16 cellular contexts compared by ENCODE assay signal in genomic region chrX:135328421-135329005, GRCh38. TPM values are rescaled to one million over a fixed set of nuclear protein-coding genes. Genes with fewer than 3 reads are reported as not detected.
DNase-seq lines count a peak whose midpoint lies in the region; ATAC-seq and TF ChIP-seq lines count a peak whose summit lies in the region.
"Had no signal": no experiment of that assay in that cellular context is flagged by ENCODE, and none has a peak within 500 bp of the region (broad histone marks: within the 10 kb centered on the region; RNA-seq: fewer than 3 reads in every experiment).

No MANE protein-coding gene starts in this region.

- no peak overlapping the region for H3K4ac ChIP-seq in IMR-90 (ENCODE audit: low read depth, low read length)

- CTCF ChIA-PET in IMR-90 (lab: Yijun Ruan, JAX) (no interaction called here), mammary epithelial cell (lab: Charles Lee; ENCODE audit: low non-redundant PET) (no interaction called here)

- H4K8ac ChIP-seq in IMR-90 (ENCODE audit: low read depth in 2 of 2, low read length in 2 of 2): no peak overlapping the region

- H3K79me2 ChIP-seq in mammary epithelial cell (ENCODE audit: insufficient read depth, low read length): peaks cover 9% of the 10 kb centered on the region

- no peak overlapping the region for H3K14ac ChIP-seq in IMR-90 (replicated peaks; ENCODE audit: low read depth, low read length)

- H2BK120ac ChIP-seq in IMR-90 (ENCODE audit: low read depth, low read length): no peak overlapping the region

- dilution Hi-C loops in IMR-90 (cut with HindIII; ENCODE audit: low sequenced_read_pairs, unreplicated experiment): no loop called here
- dilution Hi-C loops in mammary epithelial cell (cut with HindIII; ENCODE audit: low sequenced_read_pairs): no loop called here

- H3K4me3 Mint-ChIP-seq in HFFc6: no peak overlapping the region

- BruUV-seq in IMR-90 (replicated peaks; lab: Mats Ljungman, UMichigan) (no TSS peak), mammary epithelial cell (replicated peaks; lab: Mats Ljungman, UMichigan) (no TSS peak)

- no peak overlapping the region for H2BK5ac ChIP-seq in IMR-90 (ENCODE audit: low read depth, low read length, poor library complexity, severe bottlenecking)

- no peaks in the 10 kb centered on the region for H3K9me3 ChIP-seq in IMR-90 (ENCODE audit: control insufficient read depth, insufficient read depth, low read length)
- no peaks in the 10 kb centered on the region for H3K9me3 ChIP-seq in mammary epithelial cell (replicated peaks; ENCODE audit: insufficient read depth, low read length)
- H3K9me3 ChIP-seq: HAP-1, SJSA1 had no signal

- DNase-seq in IMR-90 (peak; percentile 20), mammary epithelial cell (peak; percentile 65), fibroblast of pulmonary artery (ENCODE audit: low read depth) (peak; percentile 10), renal cortical epithelial cell (ENCODE audit: low read depth) (peak; percentile 57), HFFc6 (no peak), RKO (ENCODE audit: low spot score) (no peak)
- no peak for DNase-seq in stimulated activated naive CD4-positive, alpha-beta T cell (lab: John Stamatoyannopoulos, UW)
- DNase-seq: COR-L47, NCI-H1105 treated with DMSO at 0.1 percent for 48 hours, NCI-H187, NCI-H2171, NCI-H510A, NCI-H82, PC-3 had no signal

- no peak overlapping the region for H3K23ac ChIP-seq in IMR-90 (ENCODE audit: low read depth, low read length)

- no peaks in the 10 kb centered on the region; the same call in 1 of the 2 replicates for H3K9me3 Mint-ChIP-seq in HFFc6

- H4K5ac ChIP-seq in IMR-90 (ENCODE audit: low read depth, low read length): no peak overlapping the region

- no peak overlapping the region for H2AK5ac ChIP-seq in IMR-90 (ENCODE audit: low read depth, low read length)

- TF ChIP-seq RAD21 in IMR-90 (IDR thresholded peaks at IDR 0.05; ENCODE audit: low read length): no peak

- H3K9ac ChIP-seq in IMR-90 (ENCODE audit: low read depth, low read length) (no peak overlapping the region), mammary epithelial cell (ENCODE audit: insufficient read depth, low read length) (no peak overlapping the region)

- WGBS in IMR-90 (ENCODE audit: extremely low coverage in 2 of 2, insufficient read length in 1 of 2), 2 experiments: no CpG with 5 or more reads among the region's 3 CpGs
- 22% methylated on average over 3 of the region's 3 CpGs for WGBS in mammary epithelial cell (ENCODE audit: low coverage, missing lambda C conversion rate)

- peaks cover 0 to 11% of the 10 kb centered on the region in 2 experiments; a peak in 2 of 4 replicates for H3K79me1 ChIP-seq in IMR-90 (ENCODE audit: low read depth in 1 of 2, low read length in 2 of 2)

- H2AK9ac ChIP-seq in IMR-90 (replicated peaks; ENCODE audit: low read depth, low read length, poor library complexity): no peak overlapping the region

- H3K27me3 ChIP-seq in IMR-90 (ENCODE audit: control insufficient read depth, insufficient read depth, low read length): no peaks in the 10 kb centered on the region
- H3K27me3 ChIP-seq in mammary epithelial cell (ENCODE audit: insufficient read depth, low read length): no peaks in the 10 kb centered on the region
- H3K27me3 ChIP-seq: SJSA1 had no signal

- H4K20me1 ChIP-seq in IMR-90 (ENCODE audit: insufficient read depth, low read length): no peaks in the 10 kb centered on the region
- H4K20me1 ChIP-seq in mammary epithelial cell (ENCODE audit: insufficient read depth, low read length): no peaks in the 10 kb centered on the region

- no peak overlapping the region for H2AFZ ChIP-seq in IMR-90 (replicated peaks; ENCODE audit: low read length, poor library complexity)
- H2AFZ ChIP-seq in mammary epithelial cell (ENCODE audit: low read depth, low read length): no peak overlapping the region

- H3K4me1 Mint-ChIP-seq in HFFc6 (ENCODE audit: low read depth): peaks cover 33% of the 10 kb centered on the region

- H3K36me3 ChIP-seq in IMR-90 (ENCODE audit: control insufficient read depth, insufficient read depth, low read length): no peaks in the 10 kb centered on the region
- H3K36me3 ChIP-seq in mammary epithelial cell (ENCODE audit: insufficient read depth, low read length): no peaks in the 10 kb centered on the region
- H3K36me3 ChIP-seq: SJSA1 had no signal

- no peak overlapping the region for H2BK20ac ChIP-seq in IMR-90 (ENCODE audit: low read depth, low read length)

- H3K27me3 Mint-ChIP-seq in HFFc6 (ENCODE audit: insufficient read depth): no peaks in the 10 kb centered on the region

- H3K27ac Mint-ChIP-seq in HFFc6: no peak overlapping the region

- H4K91ac ChIP-seq in IMR-90 (ENCODE audit: insufficient read depth, low read depth, low read length): no peak overlapping the region

- H3K56ac ChIP-seq in IMR-90 (ENCODE audit: extremely low read depth, insufficient read depth, low read length): no peak overlapping the region

- no peak for TF ChIP-seq POLR2A in IMR-90 (IDR thresholded peaks at IDR 0.05; ENCODE audit: low read depth, low read length)

- 0 out of 2 replicates have a peak, but pooled peaks cover 3% of the 10 kb centered on the region for H3K9me1 ChIP-seq in IMR-90 (ENCODE audit: insufficient read depth, low read length)

- TF ChIP-seq CTCF in IMR-90 (conservative IDR thresholded peaks at IDR 0.05; ENCODE audit: low read depth, low read length) (no peak), mammary epithelial cell (conservative IDR thresholded peaks at IDR 0.05 in 1 of 2, IDR thresholded peaks at IDR 0.05 in 1 of 2; ENCODE audit: extremely low read depth in 1 of 2, insufficient read depth in 1 of 2, low read depth in 1 of 2, low read length in 2 of 2) (no peak), fibroblast of pulmonary artery (IDR thresholded peaks at IDR 0.05; ENCODE audit: low read length, missing control alignments) (no peak), HFFc6 (IDR thresholded peaks at IDR 0.05) (no peak)

- ATAC-seq in IMR-90 (ENCODE audit: low read depth): no peak
- ATAC-seq: PC-3 had no signal

- no peak overlapping the region for H2BK15ac ChIP-seq in IMR-90 (ENCODE audit: low read depth, low read length)

- intact Hi-C loops in IMR-90 (cut with micrococcal nuclease) (no loop called here), mammary epithelial cell (cut with micrococcal nuclease) (no loop called here)

- peaks cover 4% of the 10 kb centered on the region; the same call in 1 of the 2 replicates for H3K4me1 ChIP-seq in IMR-90 (ENCODE audit: control insufficient read depth, insufficient read depth, low read length)
- H3K4me1 ChIP-seq in mammary epithelial cell (ENCODE audit: insufficient read depth, low read length): peaks cover 17% of the 10 kb centered on the region
- H3K4me1 ChIP-seq: HAP-1 had no signal

- no peak overlapping the region for H3K27ac ChIP-seq in IMR-90 (ENCODE audit: insufficient read depth, low read length)
- H3K27ac ChIP-seq in mammary epithelial cell (ENCODE audit: insufficient read depth, low read depth, low read length): no peak overlapping the region
- H3K27ac ChIP-seq: SJSA1 had no signal

- in situ Hi-C loops in IMR-90 (cut with MboI; ENCODE audit: low sequenced_read_pairs): no loop called here
- in situ Hi-C loops in mammary epithelial cell (cut with MboI; ENCODE audit: low sequenced_read_pairs in 2 of 2): no loop called here

- H3K4me2 ChIP-seq in IMR-90 (ENCODE audit: low read depth, low read length) (no peak overlapping the region), mammary epithelial cell (ENCODE audit: insufficient read depth, low read depth, low read length) (no peak overlapping the region)

- H3K4me3 ChIP-seq in IMR-90 (ENCODE audit: insufficient read depth, low read depth, low read length) (no peak overlapping the region), mammary epithelial cell (replicated peaks in 1 of 3; ENCODE audit: insufficient read depth in 1 of 3, low read depth in 2 of 3, low read length in 3 of 3) (no peak overlapping the region), fibroblast of pulmonary artery (replicated peaks; ENCODE audit: low read depth, low read length) (no peak overlapping the region)
- H3K4me3 ChIP-seq: HAP-1, SJSA1 had no signal

- peaks cover 10% of the 10 kb centered on the region; the same call in 1 of the 2 replicates for H3K36me3 Mint-ChIP-seq in HFFc6 (ENCODE audit: low read depth)

- POLR2A ChIA-PET in IMR-90 (lab: Charles Lee; ENCODE audit: unreplicated experiment): no interaction called here

- H3K18ac ChIP-seq in IMR-90 (ENCODE audit: low read depth, low read length): no peak overlapping the region

TF ChIP-seq in IMR-90, 13 proteins besides CTCF, POLR2A, EP300 and RAD21:
- no peak for TF ChIP-seq BHLHE40 (IDR thresholded peaks at IDR 0.05; ENCODE audit: low read depth, low read length)

RNA-seq across cellular contexts. Expression of gene ZNF75D, which starts 15.4 kb away (rescaled TPM):
- total RNA-seq in IMR-90 (2012; rRNA removed) (4.1 and 4.2 TPM in 2 replicates), mammary epithelial cell (1 to 10 TPM; 5.6 to 6.7 TPM), renal cortical epithelial cell (6.4 and 10.7 TPM in 2 replicates)
- polyA plus RNA-seq in IMR-90 (2012; rRNA removed) (3.3 and 4.2 TPM in 2 replicates), mammary epithelial cell (2.3 TPM)
- polyA plus RNA-seq in IMR-90 (2012; cell fraction: cytosol; rRNA removed): 0.95 and 1.2 TPM in 2 replicates
- 4.2 and 20.3 TPM in 2 replicates for polyA plus RNA-seq in IMR-90 (2012; cell fraction: nucleus; rRNA removed; ENCODE audit: low replicate concordance)
- polyA minus RNA-seq in mammary epithelial cell: 1.4 TPM
- 1 to 10 TPM; 4.1 to 5.3 (median 5.0) TPM for total RNA-seq in HFFc6 (2021; fragmentation: NEBNext Ultra II Directional; extraction: Animal tissue kit (Norgen Biotek cat#: 25700))

RNA-seq across cellular contexts. Expression of gene ZNF449, which starts 16.1 kb away (rescaled TPM):
- total RNA-seq in IMR-90 (2012; rRNA removed): 6.1 and 6.4 TPM in 2 replicates
- 2.4 and 3.5 TPM in 2 replicates for polyA plus RNA-seq in IMR-90 (2012; rRNA removed)
- 0.27 and 0.35 TPM in 2 replicates for polyA plus RNA-seq in IMR-90 (2012; cell fraction: cytosol; rRNA removed)
- polyA plus RNA-seq in IMR-90 (2012; cell fraction: nucleus; rRNA removed; ENCODE audit: low replicate concordance): 1.6 and 12.6 TPM in 2 replicates
- total RNA-seq in mammary epithelial cell: 1 to 10 TPM; 7.8 to 9.7 TPM
- 1.6 TPM for polyA plus RNA-seq in mammary epithelial cell
- 2.1 TPM for polyA minus RNA-seq in mammary epithelial cell
- 5.2 and 6.8 TPM in 2 replicates for total RNA-seq in renal cortical epithelial cell
- total RNA-seq in HFFc6 (2021; fragmentation: NEBNext Ultra II Directional; extraction: Animal tissue kit (Norgen Biotek cat#: 25700)): 1 to 10 TPM; 4.1 to 5.1 (median 4.6) TPM

RNA-seq across cellular contexts. Expression of gene ETDC, which starts 19.2 kb away (rescaled TPM):
- total RNA-seq in IMR-90 (2012; rRNA removed) (not detected in 2 replicates), mammary epithelial cell (not detected), renal cortical epithelial cell (not detected in 2 replicates)
- polyA plus RNA-seq in IMR-90 (2012; rRNA removed) (not detected in 2 replicates), mammary epithelial cell (not detected)
- not detected in 2 replicates for polyA plus RNA-seq in IMR-90 (2012; cell fraction: cytosol; rRNA removed)
- not detected in 2 replicates for polyA plus RNA-seq in IMR-90 (2012; cell fraction: nucleus; rRNA removed; ENCODE audit: low replicate concordance)
- polyA minus RNA-seq in mammary epithelial cell: not detected
- not detected for total RNA-seq in HFFc6 (2021; fragmentation: NEBNext Ultra II Directional; extraction: Animal tissue kit (Norgen Biotek cat#: 25700))
- total RNA-seq: PC-3, SJSA1 had no signal

Comparison
In these comparisons a context has a peak if more than half of its experiments do, and no peak if none do; other contexts are left out.
1. DNase-seq: peak in IMR-90 (single experiment), mammary epithelial cell (single experiment), fibroblast of pulmonary artery (single experiment) and renal cortical epithelial cell (single experiment); none in HFFc6 (single experiment), RKO (single experiment) and stimulated activated naive CD4-positive, alpha-beta T cell (0 of 6).